14 cellular contexts compared by ENCODE assay signal in genomic region chr12:2334291-2335088, GRCh38.
DNase-seq lines count a peak whose midpoint lies in the region; ATAC-seq and TF ChIP-seq lines count a peak whose summit lies in the region.
"Had no signal": no experiment of that assay in that cellular context is flagged by ENCODE, and none has a peak within 500 bp of the region (broad histone marks: within the 10 kb centered on the region; RNA-seq: fewer than 3 reads in every experiment).

No MANE protein-coding gene starts in this region.

- H3K36me3 ChIP-seq in heart left ventricle, result no peaks in the 10 kb centered on the region
- H3K36me3 ChIP-seq in uterus, result no peaks in the 10 kb centered on the region
- H3K36me3 ChIP-seq: breast epithelium, thyroid gland had no signal

- 85 to 92% (median 89%) methylated on average over 10 of the region's 10 CpGs for WGBS in heart left ventricle, 4 donors

- intact Hi-C loops in heart left ventricle (cut with DNase I) (no loop called here), left ventricle myocardium superior (cut with micrococcal nuclease) (no loop called here), uterus (cut with DNase I; ENCODE audit: low total_unique reads) (no loop called here)

- H3K27me3 ChIP-seq in heart left ventricle (no peaks in the 10 kb centered on the region), uterus (no peaks in the 10 kb centered on the region)
- H3K27me3 ChIP-seq: breast epithelium, thyroid gland had no signal

- no peak for TF ChIP-seq CTCF in heart left ventricle (IDR thresholded peaks at IDR 0.05)
- no peak for TF ChIP-seq CTCF in coronary artery (IDR thresholded peaks at IDR 0.05)
- no peak for TF ChIP-seq CTCF in uterus (IDR thresholded peaks at IDR 0.05)
- TF ChIP-seq CTCF in omental fat pad (IDR thresholded peaks at IDR 0.05), result no peak

- H3K4me1 ChIP-seq in heart left ventricle (peaks cover 5 to 98% (median 68%) of the 10 kb centered on the region in 12 donors), uterus (peaks cover 8% of the 10 kb centered on the region in 2 donors)
- H3K4me1 ChIP-seq: breast epithelium had no signal

- DNase-seq in heart left ventricle (no peak), left ventricle myocardium superior (no peak), coronary artery (ENCODE audit: low spot score) (no peak), midbrain (lab: John Stamatoyannopoulos, UW) (peak; percentile 25), uterus (no peak), HK-2 (ENCODE audit: unreplicated experiment) (no peak), SKM-1 treated with dmso at 0.1 percent for 144 hours (lab: John Stamatoyannopoulos, UW; ENCODE audit: unreplicated experiment) (no peak), omental fat pad (ENCODE audit: low spot score) (no peak)
- DNase-seq: activated CD8-positive, alpha-beta T cell treated with anti-CD3 and anti-CD28 coated beads, Interleukin-2, amount 10 ng/mL, durations not matched to agents 7 days and 5 days; activated naive CD8-positive, alpha-beta T cell treated with anti-CD3 and anti-CD28 coated beads, Interleukin-2, amount 10 ng/mL, durations not matched to agents 7 days and 5 days; CD4-positive, CD25-positive, alpha-beta regulatory T cell; NCI-H2107; thyroid gland had no signal

- no peak overlapping the region for H3K4me3 ChIP-seq in heart left ventricle
- H3K4me3 ChIP-seq in coronary artery, result no peak overlapping the region
- H3K4me3 ChIP-seq in uterus, result no peak overlapping the region
- H3K4me3 ChIP-seq: breast epithelium, thyroid gland had no signal

- no peaks in the 10 kb centered on the region for H3K9me3 ChIP-seq in heart left ventricle
- no peaks in the 10 kb centered on the region for H3K9me3 ChIP-seq in uterus
- H3K9me3 ChIP-seq: breast epithelium, thyroid gland had no signal

- ATAC-seq in heart left ventricle (no peak), left ventricle myocardium superior (no peak), omental fat pad (ENCODE audit: low FRiP score) (no peak)
- ATAC-seq: activated CD8-positive, alpha-beta T cell treated with anti-CD3 and anti-CD28 coated beads, Interleukin-2, amount 10 ng/mL, durations not matched to agents 7 days and 5 days had no signal

- TF ChIP-seq POLR2A in heart left ventricle (IDR thresholded peaks at IDR 0.05) (no peak), uterus (IDR thresholded peaks at IDR 0.05) (no peak)

- H3K27ac ChIP-seq in heart left ventricle (peak overlapping the region in 9 of 12 donors; percentile 79 to 95 (median 86)), coronary artery (peak overlapping the region; percentile 86 to 92), uterus (peak overlapping the region; percentile 92 to 99)
- H3K27ac ChIP-seq: breast epithelium had no signal
